Comparison of ENCODE assay signal across 10 cellular contexts in the genomic region with DNA sequence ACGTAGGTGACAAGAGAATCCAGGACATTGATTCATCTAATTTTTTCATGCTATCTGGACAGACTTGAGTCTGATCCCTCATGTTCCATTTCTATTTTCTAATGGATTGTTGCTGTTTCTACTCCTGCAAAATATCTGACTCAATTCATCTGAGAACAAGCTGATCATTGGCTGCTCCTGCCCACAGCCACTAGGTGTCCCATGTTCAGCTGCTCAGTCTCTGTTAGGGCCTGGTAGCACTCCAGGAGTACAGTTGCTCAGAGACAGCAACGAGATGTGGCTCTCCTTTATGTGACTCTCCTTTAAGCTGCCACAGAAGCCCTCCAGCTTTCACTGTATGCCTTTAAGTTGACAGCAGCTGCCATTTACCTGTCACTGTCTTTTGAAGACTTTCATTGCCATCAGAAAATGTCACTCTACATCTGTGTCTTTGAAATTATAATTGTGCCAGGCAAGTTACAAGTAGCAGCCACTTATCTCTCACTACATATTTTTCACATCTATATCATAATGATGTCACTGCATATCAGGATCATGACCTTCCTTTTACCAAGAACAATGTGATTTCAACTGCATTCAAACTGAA.
DNase-seq lines count a peak whose midpoint lies in the region; ATAC-seq and TF ChIP-seq lines count a peak whose summit lies in the region.
"Had no signal": no experiment of that assay in that cellular context is flagged by ENCODE, and none has a peak within 500 bp of the region (broad histone marks: within the 10 kb centered on the region; RNA-seq: fewer than 3 reads in every experiment).

No MANE protein-coding gene starts in this region.

- H4K8ac ChIP-seq in mesenchymal stem cell (ENCODE audit: low read length) = no peak overlapping the region

- no peak overlapping the region for H2BK5ac ChIP-seq in mesenchymal stem cell (ENCODE audit: low read depth, low read length, poor library complexity, severe bottlenecking)

- H3K4ac ChIP-seq in mesenchymal stem cell (ENCODE audit: low read depth in 1 of 2, low read length in 2 of 2) = no peak overlapping the region

- no peak overlapping the region for H2BK12ac ChIP-seq in mesenchymal stem cell (ENCODE audit: low read length in 2 of 2)

- TF ChIP-seq EP300 in esophagus muscularis mucosa (IDR thresholded peaks at IDR 0.05) = no peak

- H2BK15ac ChIP-seq in mesenchymal stem cell (ENCODE audit: low read depth, poor library complexity, severe bottlenecking) = no peak overlapping the region

- H3K4me1 ChIP-seq in KMS-11 (ENCODE audit: low read depth, poor library complexity, severe bottlenecking) = no peaks in the 10 kb centered on the region
- H3K4me1 ChIP-seq in mesenchymal stem cell (ENCODE audit: control insufficient read depth, insufficient read depth, low read depth, low read length) = no peaks in the 10 kb centered on the region
- H3K4me1 ChIP-seq in esophagus muscularis mucosa = no peaks in the 10 kb centered on the region

- H3K14ac ChIP-seq in mesenchymal stem cell (ENCODE audit: low read length in 2 of 2) = no peak overlapping the region

- H3K4me3 ChIP-seq in KMS-11 (IDR thresholded peaks at IDR 0.05; ENCODE audit: insufficient read depth, low read depth, low read length) (no peak overlapping the region), astrocyte of the cerebellum (ENCODE audit: low read depth, low read length) (no peak overlapping the region), mesenchymal stem cell (ENCODE audit: insufficient read depth in 1 of 2, low read depth in 1 of 2, low read length in 2 of 2) (no peak overlapping the region), esophagus muscularis mucosa (no peak overlapping the region)
- H3K4me3 ChIP-seq: SK-N-MC had no signal

- H4K20me1 ChIP-seq in KMS-11 (ENCODE audit: insufficient read depth) = no peaks in the 10 kb centered on the region

- H3K23ac ChIP-seq in mesenchymal stem cell (ENCODE audit: low read length in 2 of 2) = no peak overlapping the region

- peak; percentile 35; the same call in 1 of the 2 replicates for TF ChIP-seq CTCF in KMS-11 (conservative IDR thresholded peaks at IDR 0.05; ENCODE audit: low read depth, low read length)
- TF ChIP-seq CTCF in astrocyte of the cerebellum (IDR thresholded peaks at IDR 0.05; ENCODE audit: low read depth, low read length, missing control alignments) = peak; percentile 47
- no peak for TF ChIP-seq CTCF in esophagus muscularis mucosa (IDR thresholded peaks at IDR 0.05)

- H3K27ac ChIP-seq in KMS-11 = no peak overlapping the region
- no peak overlapping the region for H3K27ac ChIP-seq in mesenchymal stem cell (ENCODE audit: low read length, poor library complexity, severe bottlenecking)
- H3K27ac ChIP-seq in esophagus muscularis mucosa (replicated peaks in 1 of 4) = no peak overlapping the region
- H3K27ac ChIP-seq: SK-N-MC had no signal

- H4K91ac ChIP-seq in mesenchymal stem cell (ENCODE audit: low read length) = no peak overlapping the region

- no peaks in the 10 kb centered on the region for H3K79me2 ChIP-seq in KMS-11 (ENCODE audit: insufficient read depth, low read depth)

- H3K9me3 ChIP-seq in mesenchymal stem cell (ENCODE audit: control insufficient read depth, low read length) (no peaks in the 10 kb centered on the region), esophagus muscularis mucosa (no peaks in the 10 kb centered on the region)

- H2AK5ac ChIP-seq in mesenchymal stem cell (ENCODE audit: low read length, severe bottlenecking) = no peak overlapping the region

- WGBS in mesenchymal stem cell = 55% methylated on average over 2 of the region's 2 CpGs
- WGBS in esophagus muscularis mucosa = 46% methylated on average over 2 of the region's 2 CpGs

- H2AFZ ChIP-seq in KMS-11 (ENCODE audit: low read depth) = no peak overlapping the region
- H2AFZ ChIP-seq in mesenchymal stem cell (ENCODE audit: low read depth, low read length) = no peak overlapping the region

- H2BK120ac ChIP-seq in mesenchymal stem cell (ENCODE audit: low read depth, low read length) = no peak overlapping the region

- no peak overlapping the region for H3K18ac ChIP-seq in mesenchymal stem cell (ENCODE audit: low read depth in 1 of 2, low read length in 2 of 2)

- DNase-seq in ELF-1 (ENCODE audit: low read depth, low spot score) (peak; percentile 43), astrocyte of the cerebellum (ENCODE audit: low read depth) (no peak), mesenchymal stem cell (peak; percentile 32), inferior parietal cortex (ENCODE audit: extremely low spot score) (no peak), esophagus muscularis mucosa (ENCODE audit: extremely low spot score) (no peak)
- DNase-seq in stimulated activated CD4-positive, alpha-beta T cell treated with anti-CD3 and anti-CD28 coated beads, Interleukin-15, amount 100 ng/mL, for 24 hours = no peak
- DNase-seq: activated naive CD8-positive, alpha-beta T cell treated with anti-CD3 and anti-CD28 coated beads for 36 hours had no signal

- H3K27me3 ChIP-seq in KMS-11 (ENCODE audit: insufficient read depth, low read depth) (no peaks in the 10 kb centered on the region), mesenchymal stem cell (ENCODE audit: control insufficient read depth in 1 of 2, insufficient read depth in 1 of 2, low read length in 2 of 2) (no peaks in the 10 kb centered on the region), esophagus muscularis mucosa (no peaks in the 10 kb centered on the region)

- H3K36me3 ChIP-seq in KMS-11 (ENCODE audit: insufficient read depth) (no peaks in the 10 kb centered on the region), mesenchymal stem cell (ENCODE audit: control insufficient read depth in 1 of 2, insufficient read depth in 2 of 2, low read depth in 1 of 2, low read length in 2 of 2) (no peaks in the 10 kb centered on the region), esophagus muscularis mucosa (no peaks in the 10 kb centered on the region)

- TF ChIP-seq POLR2A in esophagus muscularis mucosa (IDR thresholded peaks at IDR 0.05; ENCODE audit: low read depth) = no peak

- intact Hi-C loops in esophagus muscularis mucosa (cut with DNase I) = no loop called here

- H3K79me1 ChIP-seq in mesenchymal stem cell (replicated peaks; ENCODE audit: low read length, poor library complexity, severe bottlenecking) = no peaks in the 10 kb centered on the region

- in situ Hi-C loops in astrocyte of the cerebellum (cut with HindIII; ENCODE audit: low sequenced_read_pairs) = no loop called here

- no peak for ATAC-seq in GM19351 (IDR thresholded peaks at IDR 0.05; ENCODE audit: unreplicated experiment)

- H3K4me2 ChIP-seq in KMS-11 (no peak overlapping the region), mesenchymal stem cell (ENCODE audit: low read length, poor library complexity, severe bottlenecking) (no peak overlapping the region)

- H3K9ac ChIP-seq in KMS-11 (no peak overlapping the region), mesenchymal stem cell (ENCODE audit: low read length) (no peak overlapping the region)

Comparison
In these comparisons a context has a peak if more than half of its experiments do, and no peak if none do; other contexts are left out.
1. DNase-seq: peak in ELF-1 (single experiment) and mesenchymal stem cell (single experiment); none in astrocyte of the cerebellum (single experiment), inferior parietal cortex (single experiment), esophagus muscularis mucosa (single experiment) and stimulated activated CD4-positive, alpha-beta T cell treated with anti-CD3 and anti-CD28 coated beads, Interleukin-15, amount 100 ng/mL, for 24 hours (single experiment).
2. CTCF ChIP-seq: peak in KMS-11 (single experiment) and astrocyte of the cerebellum (single experiment); none in esophagus muscularis mucosa (0 of 3).